In genomic region chr4:134328741-134329140, GRCh38 we compare ENCODE assay signal across 20 cellular contexts.
"Had no signal": no experiment of that assay in that cellular context is flagged by ENCODE, and none has a peak within 500 bp of the region (broad histone marks: within the 10 kb centered on the region; RNA-seq: fewer than 3 reads in every experiment).

No MANE protein-coding gene starts in this region.

- H3K36me3 Mint-ChIP-seq: type B pancreatic cell had no signal

- H3K4me1 ChIP-seq: colonic mucosa, heart left ventricle, left ventricle myocardium inferior, pancreas, suprapubic skin had no signal

- H3K4me1 Mint-ChIP-seq: activated naive CD8-positive, alpha-beta T cell treated with anti-CD3 and anti-CD28 coated beads, Interleukin-2, amount 50 U/mL, for 24 hours had no signal

- H3K9me3 ChIP-seq: colonic mucosa, heart left ventricle, pancreas had no signal

- FAIRE-seq: frontal cortex, keratinocyte, pancreas had no signal

- H3K9me3 Mint-ChIP-seq: type B pancreatic cell had no signal

- H3K4me3 ChIP-seq: cardiac muscle cell, colonic mucosa, heart left ventricle, left ventricle myocardium inferior, pancreas, suprapubic skin had no signal

- H3K27ac Mint-ChIP-seq: activated CD8-positive, alpha-beta T cell treated with anti-CD3 and anti-CD28 coated beads for 36 hours; activated naive CD8-positive, alpha-beta T cell treated with anti-CD3 and anti-CD28 coated beads, Interleukin-2, amount 50 U/mL, for 24 hours; type B pancreatic cell had no signal

- H3K27me3 ChIP-seq: cardiac muscle cell, colonic mucosa, heart left ventricle, pancreas, suprapubic skin had no signal

- DNase-seq: activated CD4-positive, alpha-beta T cell treated with anti-CD3 and anti-CD28 coated beads for 4 hours; activated CD8-positive, alpha-beta memory T cell treated with anti-CD3 and anti-CD28 coated beads, Interleukin-2, amount 50 U/mL, for 4 hours; activated CD8-positive, alpha-beta T cell treated with anti-CD3 and anti-CD28 coated beads for 36 hours; activated naive CD4-positive, alpha-beta T cell; activated naive CD8-positive, alpha-beta T cell treated with anti-CD3 and anti-CD28 coated beads, Interleukin-2, amount 50 U/mL, for 24 hours; colonic mucosa; effector CD4-positive, alpha-beta T cell; heart left ventricle; left ventricle myocardium inferior; stimulated activated CD4-positive, alpha-beta T cell treated with anti-CD3 and anti-CD28 coated beads, Interleukin-4, amount 100 ng/mL, for 1 hour; stimulated activated CD8-positive, alpha-beta memory T cell treated with anti-CD3 and anti-CD28 coated beads, Interleukin-4, amount 100 ng/mL, for 48 hours; stimulated activated naive CD8-positive, alpha-beta T cell treated with anti-CD3 and anti-CD28 coated beads, Interleukin-15, Interleukin-2, amounts not matched to agents 100 U/mL and 50 U/mL, for 24 hours; T1000 had no signal

- H3K27ac ChIP-seq: cardiac muscle cell, colonic mucosa, heart left ventricle, left ventricle myocardium inferior, pancreas, suprapubic skin, VCaP had no signal

- H3K36me3 ChIP-seq: cardiac muscle cell, colonic mucosa, heart left ventricle, left ventricle myocardium inferior, pancreas, suprapubic skin had no signal

- ATAC-seq: activated CD8-positive, alpha-beta T cell treated with anti-CD3 and anti-CD28 coated beads for 36 hours; activated naive CD8-positive, alpha-beta T cell treated with anti-CD3 and anti-CD28 coated beads, Interleukin-2, amount 50 U/mL, for 24 hours; heart left ventricle; pancreas; stimulated activated naive CD8-positive, alpha-beta T cell treated with anti-CD3 and anti-CD28 coated beads, Interleukin-15, Interleukin-2, amounts not matched to agents 100 U/mL and 50 U/mL, for 24 hours had no signal

- H3K4me3 Mint-ChIP-seq: activated CD8-positive, alpha-beta T cell treated with anti-CD3 and anti-CD28 coated beads for 36 hours; activated naive CD8-positive, alpha-beta T cell treated with anti-CD3 and anti-CD28 coated beads, Interleukin-2, amount 50 U/mL, for 24 hours; type B pancreatic cell had no signal

- H3K27me3 Mint-ChIP-seq: activated CD8-positive, alpha-beta T cell treated with anti-CD3 and anti-CD28 coated beads for 36 hours; activated naive CD8-positive, alpha-beta T cell treated with anti-CD3 and anti-CD28 coated beads, Interleukin-2, amount 50 U/mL, for 24 hours; type B pancreatic cell had no signal
